Comparison of ENCODE assay signal across 34 cellular contexts in genomic region chr4:13815231-13815630, GRCh38.
"Had no signal": no experiment of that assay in that cellular context is flagged by ENCODE, and none has a peak within 500 bp of the region (broad histone marks: within the 10 kb centered on the region; RNA-seq: fewer than 3 reads in every experiment).

No MANE protein-coding gene starts in this region.

- H3K4me1 ChIP-seq: adrenal gland, body of pancreas, breast epithelium had no signal

- H3K4me3 ChIP-seq: adrenal gland, body of pancreas, breast epithelium had no signal

- H3K36me3 ChIP-seq: adrenal gland, brain microvascular endothelial cell, breast epithelium had no signal

- H3K27me3 ChIP-seq: adrenal gland, body of pancreas, brain microvascular endothelial cell, breast epithelium had no signal

- DNase-seq: activated B cell treated with CpG ODN at 0.5 μM for 24 hours; activated CD4-positive, alpha-beta memory T cell treated with anti-CD3 and anti-CD28 coated beads for 36 hours; activated CD4-positive, alpha-beta T cell treated with anti-CD3 and anti-CD28 coated beads for 4 hours; activated CD4-positive, alpha-beta T cell treated with anti-CD3 and anti-CD28 coated beads, Interleukin-2, amount 10 ng/mL, durations not matched to agents 24 days and 14 days; activated CD4-positive, alpha-beta T cell treated with anti-CD3 and anti-CD28 coated beads, Interleukin-2, amount 50 U/mL, for 1 hour; activated CD4-positive, alpha-beta T cell treated with anti-CD3 and anti-CD28 coated beads, Interleukin-2, amount 50 U/mL, for 4 hours; activated CD4-positive, CD25-positive, alpha-beta regulatory T cell treated with anti-CD3 and anti-CD28 coated beads, Interleukin-2, amount 50 U/mL, for 72 hours; activated CD8-positive, alpha-beta memory T cell treated with anti-CD3 and anti-CD28 coated beads, Interleukin-2, amount 50 U/mL, for 4 hours; activated CD8-positive, alpha-beta T cell treated with anti-CD3 and anti-CD28 coated beads for 36 hours; activated effector memory CD4-positive, alpha-beta T cell treated with anti-CD3 and anti-CD28 coated beads, Interleukin-2, amount 50 U/mL, for 16 hours; activated gamma-delta T cell treated with Interleukin-2 at 50 U/mL for 16 hours; activated naive CD4-positive, alpha-beta T cell; activated naive CD4-positive, alpha-beta T cell treated with anti-CD3 and anti-CD28 coated beads for 36 hours; activated naive CD4-positive, alpha-beta T cell treated with anti-CD3 and anti-CD28 coated beads, Interleukin-2, amount 50 U/mL, for 16 hours; activated naive CD8-positive, alpha-beta T cell treated with anti-CD3 and anti-CD28 coated beads for 36 hours; activated T-cell treated with anti-CD3 and anti-CD28 coated beads for 4 hours; activated T-cell treated with anti-CD3 and anti-CD28 coated beads, Interleukin-2, amount 50 U/mL, for 1 hour; activated T-cell treated with anti-CD3 and anti-CD28 coated beads, Interleukin-2, amount 50 U/mL, for 4 hours; activated T-cell treated with anti-CD3 and anti-CD28 coated beads, Interleukin-2, amount 50 U/mL, for 72 hours; adrenal gland; amniotic stem cell; aorta; body of pancreas; brain microvascular endothelial cell; central memory CD4-positive, alpha-beta T cell; T-helper 1 cell; T-helper 2 cell; T-helper 9 cell had no signal

- ATAC-seq: activated CD8-positive, alpha-beta T cell treated with anti-CD3 and anti-CD28 coated beads for 36 hours; activated naive CD4-positive, alpha-beta T cell treated with anti-CD3 and anti-CD28 coated beads, Interleukin-2, amount 50 U/mL, for 72 hours; activated T-cell treated with anti-CD3 and anti-CD28 coated beads, Interleukin-2, amount 50 U/mL, for 4 hours; activated T-cell treated with anti-CD3 and anti-CD28 coated beads, Interleukin-2, amount 50 U/mL, for 72 hours; activated T-helper 17 cell treated with anti-CD3 and anti-CD28 coated beads, Interleukin-2, amount 50 U/mL, for 72 hours; body of pancreas had no signal

- H3K27ac ChIP-seq: adrenal gland, body of pancreas, brain microvascular endothelial cell, breast epithelium, VCaP had no signal

- FAIRE-seq: astrocyte, TTC549 had no signal

- H3K9me3 ChIP-seq: adrenal gland, body of pancreas had no signal
